ENCODE assay signal across 13 cellular contexts in genomic region chr4:101155859-101156430, GRCh38.
DNase-seq lines count a peak whose midpoint lies in the region; ATAC-seq and TF ChIP-seq lines count a peak whose summit lies in the region.
"Had no signal": no experiment of that assay in that cellular context is flagged by ENCODE, and none has a peak within 500 bp of the region (broad histone marks: within the 10 kb centered on the region; RNA-seq: fewer than 3 reads in every experiment).

No MANE protein-coding gene starts in this region.

- H3K27me3 ChIP-seq in breast epithelium, result no peaks in the 10 kb centered on the region
- H3K27me3 ChIP-seq: ovary, SJSA1 had no signal

- peak; percentile 14 for DNase-seq in stimulated activated CD4-positive, alpha-beta T cell treated with anti-CD3 and anti-CD28 coated beads, Interleukin-4, amount 100 ng/mL, for 24 hours
- no peak for DNase-seq in stimulated activated CD4-positive, alpha-beta T cell treated with anti-CD3 and anti-CD28 coated beads, Interleukin-4, amount 100 ng/mL, for 1 hour
- DNase-seq in RWPE1 (ENCODE audit: low spot score) (no peak), breast epithelium (ENCODE audit: low spot score in 2 of 2) (no peak), LoVo (ENCODE audit: low spot score) (no peak), GM10266 (ENCODE audit: extremely low spot score) (no peak)
- peak; percentile 5 for DNase-seq in stimulated activated naive B cell treated with anti-CD40 and anti-IgM and Interleukin-4, amounts not matched to agents 10 μg/mL and 1 μg/mL and 100 μg/mL, for 72 hours
- DNase-seq: DMS79 treated with DMSO at 0.1 percent for 48 hours, NCI-H2081, ovary, WERI-Rb-1 had no signal

- H3K27ac Mint-ChIP-seq in stimulated activated naive B cell treated with anti-CD40 and anti-IgM and Interleukin-4, amounts not matched to agents 10 μg/mL and 1 μg/mL and 100 μg/mL, for 72 hours, result peak overlapping the region; percentile 85

- peaks cover 10 to 19% of the 10 kb centered on the region in 2 donors for H3K36me3 Mint-ChIP-seq in stimulated activated naive B cell treated with anti-CD40 and anti-IgM and Interleukin-4, amounts not matched to agents 10 μg/mL and 1 μg/mL and 100 μg/mL, for 72 hours

- H3K9me3 Mint-ChIP-seq in stimulated activated naive B cell treated with anti-CD40 and anti-IgM and Interleukin-4, amounts not matched to agents 10 μg/mL and 1 μg/mL and 100 μg/mL, for 72 hours, result peaks cover 0 to 4% of the 10 kb centered on the region in 2 donors

- no peak overlapping the region for H3K4me3 ChIP-seq in breast epithelium
- H3K4me3 ChIP-seq: ovary, SJSA1 had no signal

- no peaks in the 10 kb centered on the region for H3K36me3 ChIP-seq in breast epithelium
- H3K36me3 ChIP-seq: ovary, SJSA1, WERI-Rb-1 had no signal

- intact Hi-C loops in breast epithelium (cut with DNase I; ENCODE audit: low total_unique reads), result loop anchor here (10.0 kb wide), 1 partner anchor 221 kb away; no protein-coding TSS in a partner anchor

- CTCF ChIA-PET in RWPE1 (lab: Yijun Ruan, JAX), result interaction anchor here (0.6 kb wide), 1 partner anchor 248 kb away, joined by 3 read pairs; no protein-coding TSS in a partner anchor

- no peaks in the 10 kb centered on the region for H3K9me3 ChIP-seq in breast epithelium
- H3K9me3 ChIP-seq: ovary, SJSA1 had no signal

- no peaks in the 10 kb centered on the region for H3K27me3 Mint-ChIP-seq in stimulated activated naive B cell treated with anti-CD40 and anti-IgM and Interleukin-4, amounts not matched to agents 10 μg/mL and 1 μg/mL and 100 μg/mL, for 72 hours

- H3K27ac ChIP-seq in RWPE1, result peak overlapping the region; percentile 69
- H3K27ac ChIP-seq in breast epithelium, result peak overlapping the region; percentile 54 to 56
- H3K27ac ChIP-seq: ovary, WERI-Rb-1 had no signal

- POLR2A ChIA-PET in RWPE1 (lab: Yijun Ruan, JAX; ENCODE audit: low non-redundant PET), result no interaction called here

- peak overlapping the region; percentile 4 to 5 for H3K4me3 Mint-ChIP-seq in stimulated activated naive B cell treated with anti-CD40 and anti-IgM and Interleukin-4, amounts not matched to agents 10 μg/mL and 1 μg/mL and 100 μg/mL, for 72 hours

- ATAC-seq in stimulated activated naive B cell treated with anti-CD40 and anti-IgM and Interleukin-4, amounts not matched to agents 10 μg/mL and 1 μg/mL and 100 μg/mL, for 72 hours (replicated peaks), result peak; percentile 95 to 97
- ATAC-seq in GM18907 (IDR thresholded peaks at IDR 0.05; ENCODE audit: unreplicated experiment), result no peak

- H3K4me1 ChIP-seq in breast epithelium, result no peaks in the 10 kb centered on the region

- no peak for TF ChIP-seq POLR2A in breast epithelium (IDR thresholded peaks at IDR 0.05)

- TF ChIP-seq CTCF in RWPE1 (conservative IDR thresholded peaks at IDR 0.05; ENCODE audit: low read depth), result no peak
- no peak for TF ChIP-seq CTCF in breast epithelium (IDR thresholded peaks at IDR 0.05)
- TF ChIP-seq CTCF in GM10266 (IDR thresholded peaks at IDR 0.05; ENCODE audit: control insufficient read depth, insufficient read depth, low read depth, missing control alignments), result no peak

- H3K4me1 Mint-ChIP-seq in stimulated activated naive B cell treated with anti-CD40 and anti-IgM and Interleukin-4, amounts not matched to agents 10 μg/mL and 1 μg/mL and 100 μg/mL, for 72 hours, result peaks cover 38 to 59% of the 10 kb centered on the region in 2 donors

Comparison
In these comparisons a context has a peak if more than half of its experiments do, and no peak if none do; other contexts are left out.
1. DNase-seq: peak in stimulated activated CD4-positive, alpha-beta T cell treated with anti-CD3 and anti-CD28 coated beads, Interleukin-4, amount 100 ng/mL, for 24 hours (single experiment) and stimulated activated naive B cell treated with anti-CD40 and anti-IgM and Interleukin-4, amounts not matched to agents 10 μg/mL and 1 μg/mL and 100 μg/mL, for 72 hours (single experiment); none in stimulated activated CD4-positive, alpha-beta T cell treated with anti-CD3 and anti-CD28 coated beads, Interleukin-4, amount 100 ng/mL, for 1 hour (single experiment), RWPE1 (single experiment), breast epithelium (0 of 2), LoVo (single experiment) and GM10266 (single experiment).